12 cellular contexts compared by ENCODE assay signal in the genomic region with DNA sequence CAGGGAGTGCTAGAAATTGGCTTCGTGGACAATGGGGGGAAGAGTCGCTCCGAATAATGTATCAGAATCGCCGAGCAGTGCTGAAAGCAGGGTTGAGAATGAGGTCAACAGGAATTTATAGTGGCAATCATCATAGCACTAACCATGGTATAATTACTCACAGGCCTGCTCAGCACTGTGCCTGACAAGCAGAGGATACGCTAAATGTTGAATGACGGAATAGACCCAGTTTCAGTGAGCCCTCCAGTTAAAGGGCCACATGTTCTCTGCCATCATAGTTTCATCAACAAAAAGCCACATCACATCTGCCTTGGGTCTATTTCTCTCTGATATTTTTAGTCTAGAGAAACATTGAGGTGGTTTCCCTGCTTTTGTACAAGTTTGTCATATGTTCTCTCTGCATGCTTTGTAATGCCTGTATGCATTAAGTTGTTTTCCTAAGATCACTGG.
DNase-seq lines count a peak whose midpoint lies in the region; ATAC-seq and TF ChIP-seq lines count a peak whose summit lies in the region.
"Had no signal": no experiment of that assay in that cellular context is flagged by ENCODE, and none has a peak within 500 bp of the region (broad histone marks: within the 10 kb centered on the region; RNA-seq: fewer than 3 reads in every experiment).

No MANE protein-coding gene starts in this region.

- peaks cover 5% of the 10 kb centered on the region for H3K27me3 Mint-ChIP-seq in dendritic cell treated with granulocyte-macrophage colony-stimulating factor and Interleukin-4, amounts not matched to agents 40 ng/mL and 50 ng/mL, for 4 days
- peaks cover 2% of the 10 kb centered on the region; the same call in 1 of the 2 replicates for H3K27me3 Mint-ChIP-seq in H9 (ENCODE audit: low read depth)

- no peak for TF ChIP-seq EP300 in neural cell (conservative IDR thresholded peaks at IDR 0.05; ENCODE audit: poor library complexity, severe bottlenecking)

- H2BK120ac ChIP-seq in H9 (ENCODE audit: low read depth, low read length, poor library complexity, severe bottlenecking): no peak overlapping the region

- H4K91ac ChIP-seq in H9 (ENCODE audit: insufficient read length, low read depth, low read length): no peak overlapping the region

- no peak overlapping the region for H3K18ac ChIP-seq in H9 (ENCODE audit: insufficient read length, low read depth, low read length)

- no peaks in the 10 kb centered on the region for H3K27me3 ChIP-seq in neural cell (ENCODE audit: insufficient read depth, low read depth, low read length)
- no peaks in the 10 kb centered on the region for H3K27me3 ChIP-seq in H9 (ENCODE audit: insufficient read depth, low read length)
- H3K27me3 ChIP-seq: upper lobe of left lung had no signal

- H2BK12ac ChIP-seq in H9 (ENCODE audit: insufficient read length, low read depth, low read length): no peak overlapping the region

- H3K4me2 ChIP-seq in neural cell (ENCODE audit: low read length): no peak overlapping the region
- no peak overlapping the region for H3K4me2 ChIP-seq in H9 (ENCODE audit: insufficient read depth, insufficient read length, low read length)

- no peak overlapping the region for H3K14ac ChIP-seq in H9 (ENCODE audit: insufficient read depth, low read length)

- no CpG with 5 or more reads among the region's 7 CpGs for WGBS in H9 (ENCODE audit: extremely low coverage, insufficient read length, low lambda C conversion rate)

- H3K4me1 Mint-ChIP-seq in dendritic cell treated with granulocyte-macrophage colony-stimulating factor and Interleukin-4, amounts not matched to agents 40 ng/mL and 50 ng/mL, for 4 days (ENCODE audit: low read depth): peaks cover 20% of the 10 kb centered on the region
- peaks cover 11 to 16% of the 10 kb centered on the region in 2 experiments for H3K4me1 Mint-ChIP-seq in H9

- H2BK20ac ChIP-seq in H9 (ENCODE audit: low read depth, low read length, poor library complexity, severe bottlenecking): no peak overlapping the region

- no peak overlapping the region for H3K4ac ChIP-seq in H9 (ENCODE audit: low read depth, low read length)

- no peaks in the 10 kb centered on the region for H3K9me2 ChIP-seq in neural cell (ENCODE audit: insufficient read depth, low read length)

- H3K9me3 ChIP-seq in neural cell (ENCODE audit: low read length): no peaks in the 10 kb centered on the region
- H3K9me3 ChIP-seq in H9 (ENCODE audit: control insufficient read depth, low read depth, low read length): no peaks in the 10 kb centered on the region
- H3K9me3 ChIP-seq: HAP-1, upper lobe of left lung had no signal

- H3K56ac ChIP-seq in H9 (ENCODE audit: insufficient read length, low read depth, low read length): no peak overlapping the region

- H3K27ac ChIP-seq in neural cell (ENCODE audit: low read length) (peak overlapping the region; percentile 24), H9 (ENCODE audit: insufficient read length, low read depth, low read length) (no peak overlapping the region)
- H3K27ac ChIP-seq: upper lobe of left lung had no signal

- no peak overlapping the region for H2AFZ ChIP-seq in neural cell (ENCODE audit: low read depth, low read length)
- H2AFZ ChIP-seq in H9 (ENCODE audit: low read length): no peak overlapping the region

- H3K79me1 ChIP-seq in H9 (ENCODE audit: insufficient read depth, low read depth, low read length, poor library complexity, severe bottlenecking): no peaks in the 10 kb centered on the region

- H4K5ac ChIP-seq in H9 (ENCODE audit: insufficient read length, low read depth, low read length): no peak overlapping the region

- H3K4me3 Mint-ChIP-seq in dendritic cell treated with granulocyte-macrophage colony-stimulating factor and Interleukin-4, amounts not matched to agents 40 ng/mL and 50 ng/mL, for 4 days: no peak overlapping the region
- H3K4me3 Mint-ChIP-seq in H9: no peak overlapping the region

- no peak overlapping the region for H3T11ph ChIP-seq in H9 (ENCODE audit: low read length)

- no peak overlapping the region for H2AK5ac ChIP-seq in H9 (ENCODE audit: insufficient read length, low read length)

- no peak overlapping the region for H2BK5ac ChIP-seq in H9 (ENCODE audit: insufficient read length, low read length)

- intact Hi-C loops in dendritic cell treated with granulocyte-macrophage colony-stimulating factor and Interleukin-4, amounts not matched to agents 40 ng/mL and 50 ng/mL, for 4 days (cut with micrococcal nuclease): no loop called here

- no peaks in the 10 kb centered on the region for H3F3A ChIP-seq in neural cell (ENCODE audit: insufficient read depth, low read length, poor library complexity, severe bottlenecking)

- TF ChIP-seq CTCF in neural cell (IDR thresholded peaks at IDR 0.05; ENCODE audit: poor library complexity, severe bottlenecking) (no peak), H9 (conservative IDR thresholded peaks at IDR 0.05) (no peak)

- H4K20me1 ChIP-seq in neural cell (ENCODE audit: insufficient read depth) (no peaks in the 10 kb centered on the region), H9 (ENCODE audit: control insufficient read depth, insufficient read depth, insufficient read length) (no peaks in the 10 kb centered on the region)

- peak overlapping the region; percentile 58 for H3K27ac Mint-ChIP-seq in dendritic cell treated with granulocyte-macrophage colony-stimulating factor and Interleukin-4, amounts not matched to agents 40 ng/mL and 50 ng/mL, for 4 days
- no peak overlapping the region for H3K27ac Mint-ChIP-seq in H9

- H3K9ac ChIP-seq in neural cell (ENCODE audit: low read length) (no peak overlapping the region), H9 (ENCODE audit: extremely low read depth, insufficient read length, low read length) (no peak overlapping the region)

- peak; percentile 62 for DNase-seq in Daoy (ENCODE audit: low read depth)
- peak; percentile 89 for DNase-seq in NCI-H2227 treated with DMSO at 0.1 percent for 48 hours (lab: John Stamatoyannopoulos, UW)
- DNase-seq in foreskin melanocyte: no peak
- DNase-seq in H9: no peak
- DNase-seq: NCI-H2107; stimulated activated CD4-positive, alpha-beta T cell treated with anti-CD3 and anti-CD28 coated beads, Interleukin-4, amount 100 ng/mL, for 4 hours; upper lobe of left lung had no signal

- H3K23ac ChIP-seq in H9 (ENCODE audit: insufficient read length, low read depth, low read length): no peak overlapping the region

- no peaks in the 10 kb centered on the region; the same call in 1 of the 2 replicates for H3K4me1 ChIP-seq in H9 (ENCODE audit: insufficient read depth, low read length)

- H3K9me3 Mint-ChIP-seq in dendritic cell treated with granulocyte-macrophage colony-stimulating factor and Interleukin-4, amounts not matched to agents 40 ng/mL and 50 ng/mL, for 4 days: no peaks in the 10 kb centered on the region
- no peaks in the 10 kb centered on the region; a peak in 1 of 5 replicates for H3K9me3 Mint-ChIP-seq in H9

- no peak for TF ChIP-seq RAD21 in neural cell (conservative IDR thresholded peaks at IDR 0.05)

- H3K79me2 ChIP-seq in neural cell (replicated peaks; ENCODE audit: insufficient read depth, low read length): no peaks in the 10 kb centered on the region
- H3K79me2 ChIP-seq in H9 (ENCODE audit: insufficient read depth, low read length): no peaks in the 10 kb centered on the region

- no peak overlapping the region for H2BK15ac ChIP-seq in H9 (ENCODE audit: low read depth, low read length)

- no peak overlapping the region for H4K8ac ChIP-seq in H9 (replicated peaks; ENCODE audit: insufficient read length, low read depth, low read length)

- no peaks in the 10 kb centered on the region for H3K23me2 ChIP-seq in H9 (ENCODE audit: insufficient read length, low read depth, low read length, poor library complexity, severe bottlenecking)

- no peaks in the 10 kb centered on the region for H3K36me3 Mint-ChIP-seq in dendritic cell treated with granulocyte-macrophage colony-stimulating factor and Interleukin-4, amounts not matched to agents 40 ng/mL and 50 ng/mL, for 4 days (ENCODE audit: low read depth)
- H3K36me3 Mint-ChIP-seq in H9 (ENCODE audit: insufficient read depth in 1 of 3, low read depth in 3 of 3): no peaks in the 10 kb centered on the region

- ATAC-seq in HG03097 (IDR thresholded peaks at IDR 0.05; ENCODE audit: low FRiP score, unreplicated experiment): no peak
- no peak for ATAC-seq in HG03095 (IDR thresholded peaks at IDR 0.05; ENCODE audit: unreplicated experiment)

- H3K36me3 ChIP-seq in neural cell (ENCODE audit: insufficient read depth, low read length): no peaks in the 10 kb centered on the region
- H3K36me3 ChIP-seq: HAP-1, upper lobe of left lung had no signal

- H3K4me3 ChIP-seq in neural cell (ENCODE audit: low read length): no peak overlapping the region
- H3K4me3 ChIP-seq: HAP-1, upper lobe of left lung had no signal

TF ChIP-seq in neural cell, 6 proteins besides CTCF, POLR2A, EP300 and RAD21:
- TF ChIP-seq EZH2 (IDR thresholded peaks at IDR 0.05; ENCODE audit: borderline replicate concordance, insufficient read depth, low read length, poor library complexity, severe bottlenecking): no peak
- no peak for TF ChIP-seq TAF1 (IDR thresholded peaks at IDR 0.05; ENCODE audit: low read depth)
- TF ChIP-seq MXI1 (conservative IDR thresholded peaks at IDR 0.05; ENCODE audit: poor library complexity, severe bottlenecking): no peak
- TF ChIP-seq SMC3 (conservative IDR thresholded peaks at IDR 0.05; ENCODE audit: poor library complexity): no peak
- peak; percentile 19 for TF ChIP-seq POLR2AphosphoS5 (IDR thresholded peaks at IDR 0.05)

Comparison
In these comparisons a context has a peak if more than half of its experiments do, and no peak if none do; other contexts are left out.
1. DNase-seq: peak in Daoy (single experiment) and NCI-H2227 treated with DMSO at 0.1 percent for 48 hours (single experiment); none in foreskin melanocyte (single experiment) and H9 (single experiment).